In genomic region chrX:73508861-73509260, GRCh38 we compare ENCODE assay signal across 8 cellular contexts.
"Had no signal": no experiment of that assay in that cellular context is flagged by ENCODE, and none has a peak within 500 bp of the region (broad histone marks: within the 10 kb centered on the region; RNA-seq: fewer than 3 reads in every experiment).

No MANE protein-coding gene starts in this region.

- ATAC-seq: GM12878 had no signal

- FAIRE-seq: G401.6, GM12878, GM12891, GM12892, GM18507, GM19239 had no signal

- DNase-seq: GDM1, GF-D8 had no signal

- H3K4me3 ChIP-seq: GM12878 had no signal
